8 cellular contexts compared by ENCODE assay signal in the genomic region with DNA sequence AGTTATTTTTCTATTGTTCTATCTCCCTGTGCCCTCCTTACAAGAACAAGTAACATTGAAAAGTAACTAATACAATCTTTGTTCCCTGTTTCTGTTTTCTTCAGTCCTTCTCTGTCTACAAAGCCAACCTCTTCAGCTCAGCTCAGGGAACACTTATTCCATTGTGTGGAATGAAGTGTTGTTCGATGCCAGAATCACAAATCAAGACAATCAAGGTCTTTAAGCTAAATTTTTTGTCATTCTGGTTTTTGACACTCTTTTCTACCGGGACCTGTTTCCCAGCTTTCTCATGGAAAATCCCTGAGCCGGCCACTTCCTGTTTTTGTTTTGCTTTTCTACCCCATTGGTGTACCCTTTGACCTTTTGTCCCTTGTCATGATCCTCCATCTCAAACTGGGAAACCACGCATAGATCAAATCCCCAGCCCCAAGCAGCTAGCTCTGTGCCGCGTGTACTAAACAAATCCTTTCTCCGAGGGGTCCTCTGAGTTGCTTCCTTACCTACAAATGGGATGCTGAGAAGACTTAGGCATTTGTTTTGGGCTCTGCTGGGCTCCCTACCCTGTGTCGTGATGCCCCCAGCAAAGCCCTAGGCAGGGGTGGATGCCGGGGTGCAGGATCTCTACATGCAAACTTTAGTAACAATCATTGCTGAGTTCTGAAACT.
DNase-seq lines count a peak whose midpoint lies in the region; ATAC-seq and TF ChIP-seq lines count a peak whose summit lies in the region.

No MANE protein-coding gene starts in this region.

- POLR2A ChIA-PET in HCT116 (lab: Charles Lee) = no interaction called here

- peak overlapping the region; percentile 44 for H2AFZ ChIP-seq in HCT116 (ENCODE audit: low read depth, low read length, poor library complexity, severe bottlenecking)

- H3K4me1 ChIP-seq in HCT116 (ENCODE audit: control insufficient read depth in 1 of 2, insufficient read depth in 2 of 2, low read length in 2 of 2) (peaks cover 8 to 34% of the 10 kb centered on the region in 2 experiments; a peak in 3 of 4 replicates), left ventricle myocardium inferior (peaks cover 52% of the 10 kb centered on the region), sigmoid colon (peaks cover 0 to 67% (median 55%) of the 10 kb centered on the region in 4 donors)

- no peak overlapping the region for H3K4me2 ChIP-seq in HCT116 (ENCODE audit: low read length)

- no TSS peak for BruUV-seq in HCT116 (replicated peaks; lab: Mats Ljungman, UMichigan)

- H3K27me3 Mint-ChIP-seq in activated T-helper 1 cell treated with anti-CD3 and anti-CD28 coated beads, Interleukin-12 subunit alpha, Interleukin-12 subunit beta, Interleukin-2, Interleukin-4 antibody, amounts not matched to agents 30 ng/mL and 10 ng/mL and 1 ng/mL, durations not matched to agents 14 hours and 24 hours and 36 hours (ENCODE audit: insufficient read depth) = no peaks in the 10 kb centered on the region

- peaks cover 85% of the 10 kb centered on the region for H3K4me1 Mint-ChIP-seq in activated T-helper 1 cell treated with anti-CD3 and anti-CD28 coated beads, Interleukin-12 subunit alpha, Interleukin-12 subunit beta, Interleukin-2, Interleukin-4 antibody, amounts not matched to agents 30 ng/mL and 10 ng/mL and 1 ng/mL, durations not matched to agents 14 hours and 24 hours and 36 hours (ENCODE audit: low read depth)

- TF ChIP-seq POLR2A in HCT116 (IDR thresholded peaks at IDR 0.05; ENCODE audit: borderline replicate concordance, extremely low read depth, insufficient read depth, insufficient read length) = no peak
- TF ChIP-seq POLR2A in sigmoid colon (IDR thresholded peaks at IDR 0.05) = no peak

- no peak for TF ChIP-seq RAD21 in HCT116 (IDR thresholded peaks at IDR 0.05; ENCODE audit: low read depth)

- 66 to 73% methylated on average over 9 of the region's 9 CpGs for WGBS in sigmoid colon, 2 donors

- H3K79me2 ChIP-seq in HCT116 (ENCODE audit: insufficient read depth, low read length) = no peaks in the 10 kb centered on the region

- H3K9me3 Mint-ChIP-seq in activated T-helper 1 cell treated with anti-CD3 and anti-CD28 coated beads, Interleukin-12 subunit alpha, Interleukin-12 subunit beta, Interleukin-2, Interleukin-4 antibody, amounts not matched to agents 30 ng/mL and 10 ng/mL and 1 ng/mL, durations not matched to agents 14 hours and 24 hours and 36 hours = peaks cover 5% of the 10 kb centered on the region

- no peaks in the 10 kb centered on the region for H4K20me1 ChIP-seq in HCT116 (ENCODE audit: insufficient read depth)

- H3K36me3 ChIP-seq in HCT116 (ENCODE audit: control insufficient read depth in 1 of 2, insufficient read depth in 2 of 2, low read length in 2 of 2) (no peaks in the 10 kb centered on the region), left ventricle myocardium inferior (no peaks in the 10 kb centered on the region), sigmoid colon (no peaks in the 10 kb centered on the region)

- ATAC-seq in HCT116 (no peak), GM21825 (IDR thresholded peaks at IDR 0.05; ENCODE audit: unreplicated experiment) (no peak)

- DNase-seq in HCT116 (ENCODE audit: low read depth, low spot score) = no peak
- no peak for DNase-seq in activated T-helper 1 cell treated with anti-CD3 and anti-CD28 coated beads, Interleukin-12 subunit alpha, Interleukin-12 subunit beta, Interleukin-2, Interleukin-4 antibody, amounts not matched to agents 30 ng/mL and 10 ng/mL and 1 ng/mL, durations not matched to agents 14 hours and 24 hours and 36 hours (ENCODE audit: low spot score)
- no peak for DNase-seq in left ventricle myocardium inferior
- peak; percentile 77 for DNase-seq in sigmoid colon
- DNase-seq in NCI-H2196 (lab: John Stamatoyannopoulos, UW; ENCODE audit: unreplicated experiment) = no peak
- DNase-seq in GM10266 (ENCODE audit: extremely low spot score) = no peak
- no peak for DNase-seq in Ammon's horn (ENCODE audit: low spot score)

- peak overlapping the region; percentile 53 for H3K4me3 Mint-ChIP-seq in activated T-helper 1 cell treated with anti-CD3 and anti-CD28 coated beads, Interleukin-12 subunit alpha, Interleukin-12 subunit beta, Interleukin-2, Interleukin-4 antibody, amounts not matched to agents 30 ng/mL and 10 ng/mL and 1 ng/mL, durations not matched to agents 14 hours and 24 hours and 36 hours

- TF ChIP-seq CTCF in HCT116 (IDR thresholded peaks at IDR 0.05 in 2 of 3, conservative IDR thresholded peaks at IDR 0.05 in 1 of 3; ENCODE audit: borderline replicate concordance in 1 of 3, insufficient read depth in 1 of 3, low read depth in 2 of 3, low read length in 2 of 3) (no peak), left ventricle myocardium inferior (IDR thresholded peaks at IDR 0.05; ENCODE audit: borderline replicate concordance) (no peak), sigmoid colon (IDR thresholded peaks at IDR 0.05) (no peak), GM10266 (IDR thresholded peaks at IDR 0.05; ENCODE audit: control insufficient read depth, insufficient read depth, low read depth, missing control alignments) (no peak)

- H3K36me3 Mint-ChIP-seq in activated T-helper 1 cell treated with anti-CD3 and anti-CD28 coated beads, Interleukin-12 subunit alpha, Interleukin-12 subunit beta, Interleukin-2, Interleukin-4 antibody, amounts not matched to agents 30 ng/mL and 10 ng/mL and 1 ng/mL, durations not matched to agents 14 hours and 24 hours and 36 hours (ENCODE audit: low read depth) = peaks cover 24% of the 10 kb centered on the region

- RAD21 ChIA-PET in HCT116 (lab: Charles Lee; ENCODE audit: low non-redundant PET in 1 of 2, low total read pairs in 2 of 2, uncharacterized antibody in 2 of 2, unreplicated experiment in 2 of 2) = no interaction called here

- intact Hi-C loops in HCT116 (cut with micrococcal nuclease) (no loop called here), left ventricle myocardium inferior (cut with micrococcal nuclease) (loop anchor here (10.0 kb wide), 1 partner anchor 382 kb away; no protein-coding TSS in a partner anchor), sigmoid colon (cut with DNase I) (loop anchor here (2.0 kb wide), 1 partner anchor 96 kb away; no protein-coding TSS in a partner anchor)
- intact Hi-C loops in activated T-helper 1 cell treated with anti-CD3 and anti-CD28 coated beads, Interleukin-12 subunit alpha, Interleukin-12 subunit beta, Interleukin-2, Interleukin-4 antibody, amounts not matched to agents 30 ng/mL and 10 ng/mL and 1 ng/mL, durations not matched to agents 14 hours and 24 hours and 36 hours (cut with micrococcal nuclease) = loop anchor here (1.0 kb wide), 3 partner anchors 24 to 256 kb away; no protein-coding TSS in a partner anchor

- peak overlapping the region; percentile 95 for H3K27ac Mint-ChIP-seq in activated T-helper 1 cell treated with anti-CD3 and anti-CD28 coated beads, Interleukin-12 subunit alpha, Interleukin-12 subunit beta, Interleukin-2, Interleukin-4 antibody, amounts not matched to agents 30 ng/mL and 10 ng/mL and 1 ng/mL, durations not matched to agents 14 hours and 24 hours and 36 hours

- H3K27ac ChIP-seq in HCT116 (ENCODE audit: low read depth, low read length) (no peak overlapping the region), left ventricle myocardium inferior (replicated peaks) (peak overlapping the region; percentile 94), sigmoid colon (peak overlapping the region; percentile 83 to 96 (median 86))

- CTCF ChIA-PET in HCT116 (lab: Charles Lee) = no interaction called here

- TF ChIP-seq EP300 in sigmoid colon (IDR thresholded peaks at IDR 0.05) = no peak

- H3K4me3 ChIP-seq in HCT116 (replicated peaks in 1 of 2; ENCODE audit: low read depth in 1 of 2, low read length in 2 of 2) (no peak overlapping the region), left ventricle myocardium inferior (no peak overlapping the region), sigmoid colon (no peak overlapping the region)

- no peak overlapping the region for H3K9ac ChIP-seq in HCT116 (ENCODE audit: low read length)

- H3K9me2 ChIP-seq in HCT116 (ENCODE audit: insufficient read depth) = no peaks in the 10 kb centered on the region

- H3K27me3 ChIP-seq in HCT116 (ENCODE audit: insufficient read depth, low read length) (no peaks in the 10 kb centered on the region), left ventricle myocardium inferior (ENCODE audit: low read depth) (no peaks in the 10 kb centered on the region), sigmoid colon (no peaks in the 10 kb centered on the region)

- H3K9me3 ChIP-seq in HCT116 (ENCODE audit: control insufficient read depth in 1 of 2, insufficient read depth in 1 of 2, low read depth in 1 of 2, low read length in 2 of 2) = no peaks in the 10 kb centered on the region
- no peaks in the 10 kb centered on the region for H3K9me3 ChIP-seq in left ventricle myocardium inferior (replicated peaks)
- no peaks in the 10 kb centered on the region for H3K9me3 ChIP-seq in sigmoid colon

TF ChIP-seq in HCT116, 20 proteins besides CTCF, POLR2A, EP300 and RAD21 (continues in another document):
- TF ChIP-seq JUND (IDR thresholded peaks at IDR 0.05) = no peak
- TF ChIP-seq ATF3 (IDR thresholded peaks at IDR 0.05) = no peak
- no peak for TF ChIP-seq MAX (IDR thresholded peaks at IDR 0.05)
